Comparison of ENCODE assay signal across 8 cellular contexts in the genomic region with DNA sequence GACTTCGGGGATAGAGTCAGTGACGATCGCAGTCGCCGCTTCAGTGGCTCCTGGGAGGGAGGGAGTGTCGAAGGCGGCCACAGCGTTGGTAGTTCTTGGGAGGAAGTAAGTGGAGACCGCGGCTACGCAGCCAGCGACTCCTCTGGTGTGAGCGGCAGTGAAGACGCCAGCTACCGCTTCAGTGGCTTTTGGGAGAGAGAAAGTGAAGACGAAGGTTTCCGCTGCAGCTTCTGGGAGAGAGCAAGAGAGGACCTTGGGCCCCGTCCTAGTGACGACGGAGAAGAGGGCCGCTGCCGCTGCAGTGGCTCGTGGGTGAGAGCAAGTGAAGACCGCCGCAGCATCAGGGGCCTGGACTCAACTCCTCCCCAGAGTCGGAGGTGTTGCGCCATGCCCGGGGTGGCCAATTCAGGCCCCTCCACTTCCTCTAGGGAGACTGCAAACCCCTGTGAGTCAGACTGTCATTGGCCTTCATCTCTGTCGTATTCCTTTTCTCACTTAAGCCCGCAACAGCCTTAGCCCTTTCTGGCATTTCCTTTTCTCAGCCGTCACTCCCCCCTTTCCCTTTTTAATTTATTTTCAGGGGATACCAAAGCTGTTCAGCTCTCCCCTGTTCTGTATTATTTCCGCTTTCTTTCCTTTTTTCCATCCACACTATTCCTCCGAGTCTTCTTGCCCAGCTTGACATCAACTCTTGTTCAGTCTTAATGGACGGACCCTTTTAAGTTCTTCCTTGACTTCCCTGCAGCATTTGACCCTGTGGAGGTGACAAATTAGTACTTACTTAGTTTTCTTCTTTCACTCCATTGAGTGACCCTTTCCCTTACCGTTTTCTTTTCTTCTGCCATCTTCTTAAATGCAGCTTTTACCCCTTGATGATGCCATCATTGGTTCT. TPM values are rescaled to one million over a fixed set of nuclear protein-coding genes. Genes with fewer than 3 reads are reported as not detected.
DNase-seq lines count a peak whose midpoint lies in the region; ATAC-seq and TF ChIP-seq lines count a peak whose summit lies in the region.

No MANE protein-coding gene starts in this region.

- TF ChIP-seq CTCF in ovary (IDR thresholded peaks at IDR 0.05) (no peak), transverse colon (IDR thresholded peaks at IDR 0.05) (no peak)

- DNase-seq in SK-N-MC (ENCODE audit: low read depth, low spot score) = no peak
- DNase-seq in activated naive CD4-positive, alpha-beta T cell treated with anti-CD3 and anti-CD28 coated beads, Interleukin-2, amount 50 U/mL, for 16 hours = peak; percentile 52
- peak in 40 of 42 donors; percentile 15 to 79 (median 45) for DNase-seq in head of caudate nucleus
- DNase-seq in ovary = peak; percentile 59 to 86 (median 69)
- DNase-seq in transverse colon = peak; percentile 68

- H3K36me3 ChIP-seq in BLaER1 treated with 17β-estradiol and CSF1 and Interleukin-3, amounts not matched to agents 10 nM and 100 nM = peaks cover 27 to 41% (median 34%) of the 10 kb centered on the region in 11 experiments
- H3K36me3 ChIP-seq in SK-N-MC (ENCODE audit: insufficient read depth, low read length) = peaks cover 39% of the 10 kb centered on the region
- H3K36me3 ChIP-seq in ovary = no peaks in the 10 kb centered on the region
- H3K36me3 ChIP-seq in transverse colon = peaks cover 0 to 33% (median 9%) of the 10 kb centered on the region in 4 donors

- peak overlapping the region; percentile 72 to 89 (median 82) for H3K27ac ChIP-seq in BLaER1 treated with 17β-estradiol and CSF1 and Interleukin-3, amounts not matched to agents 10 nM and 100 nM
- peak overlapping the region; percentile 72 for H3K27ac ChIP-seq in SK-N-MC
- peak overlapping the region; percentile 70 to 75 for H3K27ac ChIP-seq in ovary
- peak overlapping the region; percentile 91 to 97 (median 93) for H3K27ac ChIP-seq in transverse colon

- intact Hi-C loops in head of caudate nucleus (cut with DNase I) = loop anchor here (10.0 kb wide), 1 partner anchor 290 kb away; a partner anchor contains a TSS
- intact Hi-C loops in ovary (cut with DNase I) = loop anchor here in 2 of 4 donors (5.0 to 10.0 kb wide), 3 partner anchors 37 to 292 kb away; a partner anchor contains a TSS
- intact Hi-C loops in transverse colon (cut with DNase I; ENCODE audit: low total_unique reads) = no loop called here

- H3K9me3 ChIP-seq in BLaER1 treated with 17β-estradiol and CSF1 and Interleukin-3, amounts not matched to agents 10 nM and 100 nM (replicated peaks in 1 of 11) = no peaks in the 10 kb centered on the region
- no peaks in the 10 kb centered on the region for H3K9me3 ChIP-seq in SK-N-MC (ENCODE audit: low read depth, low read length)
- H3K9me3 ChIP-seq in ovary = no peaks in the 10 kb centered on the region
- H3K9me3 ChIP-seq in transverse colon = no peaks in the 10 kb centered on the region

- no peak for TF ChIP-seq EP300 in ovary (IDR thresholded peaks at IDR 0.05)
- no peak for TF ChIP-seq EP300 in transverse colon (IDR thresholded peaks at IDR 0.05; ENCODE audit: low read depth)

- in situ Hi-C loops in transverse colon (cut with MboI; ENCODE audit: low pct_ligation_motif_present in 1 of 4, low pct_unique_long_range_greater_than_20kb in 1 of 4, low sequenced_read_pairs in 3 of 4) = loop anchor here in 2 of 4 donors (10.0 to 25.0 kb wide), 2 partner anchors 107 to 290 kb away; a partner anchor contains a TSS

- TF ChIP-seq POLR2A in GM19193 (IDR thresholded peaks at IDR 0.05; ENCODE audit: extremely low read depth, insufficient read depth, insufficient read length) (peak; percentile 46), ovary (IDR thresholded peaks at IDR 0.05) (peak; percentile 61), transverse colon (IDR thresholded peaks at IDR 0.05) (peak; percentile 50)

- WGBS in ovary, 3 donors = 1 to 2% (median 1%) methylated on average over 35 of the region's 35 CpGs
- WGBS in transverse colon (ENCODE audit: low coverage in 1 of 2), 2 donors = 2 to 8% methylated on average over 7 to 34 of the region's 35 CpGs

- H3K27me3 ChIP-seq in BLaER1 treated with 17β-estradiol and CSF1 and Interleukin-3, amounts not matched to agents 10 nM and 100 nM = no peaks in the 10 kb centered on the region
- H3K27me3 ChIP-seq in ovary (no peaks in the 10 kb centered on the region), transverse colon (no peaks in the 10 kb centered on the region)

- H4K20me1 ChIP-seq in BLaER1 treated with 17β-estradiol and CSF1 and Interleukin-3, amounts not matched to agents 10 nM and 100 nM = peaks cover 0 to 5% (median 0%) of the 10 kb centered on the region in 11 experiments; a peak in 1 of 22 replicates

- ATAC-seq in HG03342 (IDR thresholded peaks at IDR 0.05; ENCODE audit: unreplicated experiment) = peak; percentile 56

- H3K4me3 ChIP-seq in BLaER1 treated with 17β-estradiol and CSF1 and Interleukin-3, amounts not matched to agents 10 nM and 100 nM = peak overlapping the region; percentile 72 to 85 (median 80)
- peak overlapping the region; percentile 96 for H3K4me3 ChIP-seq in SK-N-MC
- H3K4me3 ChIP-seq in ovary = peak overlapping the region; percentile 94
- H3K4me3 ChIP-seq in transverse colon = peak overlapping the region; percentile 36 to 86 (median 64)

- H3K9ac ChIP-seq in BLaER1 treated with 17β-estradiol and CSF1 and Interleukin-3, amounts not matched to agents 10 nM and 100 nM = peak overlapping the region; percentile 70 to 92 (median 85)
- H3K9ac ChIP-seq in SK-N-MC (ENCODE audit: insufficient read length) = peak overlapping the region; percentile 97

- peaks cover 24 to 47% (median 28%) of the 10 kb centered on the region in 10 experiments for H3K4me1 ChIP-seq in BLaER1 treated with 17β-estradiol and CSF1 and Interleukin-3, amounts not matched to agents 10 nM and 100 nM
- peaks cover 4% of the 10 kb centered on the region for H3K4me1 ChIP-seq in ovary (ENCODE audit: insufficient read depth)
- peaks cover 9 to 41% (median 22%) of the 10 kb centered on the region in 4 donors for H3K4me1 ChIP-seq in transverse colon

- H3K4me2 ChIP-seq in BLaER1 treated with 17β-estradiol and CSF1 and Interleukin-3, amounts not matched to agents 10 nM and 100 nM = peak overlapping the region; percentile 83 to 99 (median 90)

RNA-seq across cellular contexts. Expression of a gene that starts 1.0 kb away (rescaled TPM):
- total RNA-seq in ovary = 10 to 100 TPM; 12.4 to 21.7 (median 14.0) TPM
- 10 to 100 TPM in 1 of 2 donors, 1 to 10 TPM in 1; 5.6 to 15.1 TPM for polyA plus RNA-seq in ovary
- total RNA-seq in transverse colon = 10 to 100 TPM in 1 of 4 donors, 1 to 10 TPM in 3; 5.6 to 11.5 (median 8.9) TPM

RNA-seq across cellular contexts. Expression of a gene that starts 37.6 kb away (rescaled TPM):
- 100 to 1,000 TPM in 1 of 7 donors, 10 to 100 TPM in 6; 54.0 to 107 (median 67.0) TPM for total RNA-seq in ovary
- polyA plus RNA-seq in ovary = 10 to 100 TPM; 38.0 to 38.1 TPM
- 100 to 1,000 TPM in 2 of 4 donors, 10 to 100 TPM in 2; 81.1 to 346 (median 154) TPM for total RNA-seq in transverse colon
